Comparison of ENCODE assay signal across 8 cellular contexts in the genomic region with DNA sequence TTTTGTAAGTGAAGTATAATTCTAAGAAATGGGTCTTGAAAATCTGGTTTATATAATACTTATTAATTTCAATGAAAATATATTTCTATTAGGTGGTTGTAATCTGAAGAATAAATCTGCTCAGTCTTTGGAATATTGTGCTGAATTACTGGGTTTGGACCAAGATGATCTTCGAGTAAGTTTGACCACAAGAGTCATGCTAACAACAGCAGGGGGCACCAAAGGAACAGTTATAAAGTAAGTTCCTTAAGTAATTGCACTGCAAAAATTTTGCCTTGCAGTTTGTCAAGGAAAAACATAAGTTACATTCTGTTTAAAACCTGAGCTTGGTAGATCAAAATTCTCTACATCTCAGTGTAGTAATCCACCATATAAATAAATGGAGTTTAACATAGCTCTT.
DNase-seq lines count a peak whose midpoint lies in the region; ATAC-seq and TF ChIP-seq lines count a peak whose summit lies in the region.

No MANE protein-coding gene starts in this region.

- H3K36me3 Mint-ChIP-seq in T-helper 17 cell (ENCODE audit: low read depth) = peaks cover 3% of the 10 kb centered on the region

- H3K4me3 Mint-ChIP-seq in T-helper 17 cell = no peak overlapping the region

- DNase-seq in A172 (ENCODE audit: low spot score) (peak; percentile 49), DMS 273 treated with DMSO at 0.1 percent for 48 hours (lab: John Stamatoyannopoulos, UW) (peak; percentile 8), LHCN-M2 (ENCODE audit: low read depth) (peak; percentile 72), iPS-NIHi11 (ENCODE audit: low spot score) (peak; percentile 26), T-helper 17 cell (no peak)

- no peaks in the 10 kb centered on the region for H3K27me3 Mint-ChIP-seq in T-helper 17 cell

- H3K9me3 ChIP-seq in T-helper 17 cell (ENCODE audit: control insufficient read depth, low read length, poor library complexity, severe bottlenecking) = no peaks in the 10 kb centered on the region

- no peak for ATAC-seq in HG03097 (IDR thresholded peaks at IDR 0.05; ENCODE audit: low FRiP score, unreplicated experiment)
- ATAC-seq in HG03135 (IDR thresholded peaks at IDR 0.05; ENCODE audit: unreplicated experiment) = no peak
- ATAC-seq in T-helper 17 cell = no peak

- no peak overlapping the region for H3K27ac Mint-ChIP-seq in T-helper 17 cell

- peak overlapping the region; percentile 98 for H3K27ac ChIP-seq in VCaP

- TF ChIP-seq CTCF in VCaP (conservative IDR thresholded peaks at IDR 0.05) = peak; percentile 72

- no peaks in the 10 kb centered on the region for H3K4me1 Mint-ChIP-seq in T-helper 17 cell

Comparison
In these comparisons a context has a peak if more than half of its experiments do, and no peak if none do; other contexts are left out.
1. DNase-seq: peak in A172 (single experiment), DMS 273 treated with DMSO at 0.1 percent for 48 hours (single experiment), LHCN-M2 (single experiment) and iPS-NIHi11 (single experiment); none in T-helper 17 cell (0 of 3).